ENCODE assay signal across 20 cellular contexts in the genomic region with DNA sequence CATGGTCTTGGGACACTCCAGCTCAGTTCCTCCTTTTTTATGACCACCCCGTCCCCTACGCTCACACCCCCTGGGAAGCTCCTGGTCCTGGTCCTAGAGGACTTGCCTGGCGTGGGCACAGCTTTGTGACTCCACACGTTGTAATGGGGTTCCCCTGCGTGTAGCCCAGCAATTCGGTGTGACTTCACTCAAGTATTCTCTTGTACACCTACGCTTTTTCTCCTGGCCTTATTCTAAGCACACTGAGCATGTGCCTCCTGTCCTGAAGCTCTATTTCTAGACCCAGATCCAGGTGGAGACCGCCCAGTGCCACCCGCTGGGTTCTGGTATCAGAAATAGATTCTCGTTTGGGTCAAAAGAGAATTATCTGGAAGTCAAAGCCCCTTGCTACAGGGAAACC. TPM values are rescaled to one million over a fixed set of nuclear protein-coding genes. Genes with fewer than 3 reads are reported as not detected.
"Had no signal": no experiment of that assay in that cellular context is flagged by ENCODE, and none has a peak within 500 bp of the region (broad histone marks: within the 10 kb centered on the region; RNA-seq: fewer than 3 reads in every experiment).

No MANE protein-coding gene starts in this region.

- DNase-seq: activated CD4-positive, alpha-beta memory T cell treated with anti-CD3 and anti-CD28 coated beads for 36 hours; activated CD4-positive, alpha-beta T cell treated with anti-CD3 and anti-CD28 coated beads for 36 hours; amygdala; body of pancreas; foreskin keratinocyte; hippocampal formation; mucosa of descending colon; naive B cell; spleen; stimulated activated CD8-positive, alpha-beta memory T cell treated with anti-CD3 and anti-CD28 coated beads, Interleukin-4, amount 100 ng/mL, for 48 hours; stimulated activated naive CD4-positive, alpha-beta T cell treated with Interleukin-2 at 50 U/mL for 16 hours; SW 1271; thyroid gland had no signal

- H3K36me3 ChIP-seq: ovary had no signal

- H3K4me3 ChIP-seq: body of pancreas, dorsolateral prefrontal cortex, mucosa of descending colon, ovary, spleen, thyroid gland had no signal

- ATAC-seq: activated CD4-positive, alpha-beta T cell treated with anti-CD3 and anti-CD28 coated beads for 36 hours; body of pancreas; foreskin keratinocyte; left lobe of liver; mucosa of descending colon had no signal

- H3K36me3 Mint-ChIP-seq: activated CD4-positive, alpha-beta memory T cell treated with anti-CD3 and anti-CD28 coated beads for 36 hours; activated naive CD8-positive, alpha-beta T cell; naive B cell had no signal

- H3K27me3 ChIP-seq: body of pancreas, dorsolateral prefrontal cortex, foreskin keratinocyte, ovary, spleen, thyroid gland had no signal

- H3K27ac Mint-ChIP-seq: activated CD4-positive, alpha-beta memory T cell treated with anti-CD3 and anti-CD28 coated beads for 36 hours; activated CD4-positive, alpha-beta T cell treated with anti-CD3 and anti-CD28 coated beads for 36 hours; activated naive CD8-positive, alpha-beta T cell had no signal

- H3K9me3 Mint-ChIP-seq: activated CD4-positive, alpha-beta memory T cell treated with anti-CD3 and anti-CD28 coated beads for 36 hours; naive B cell had no signal

- H3K4me3 Mint-ChIP-seq: activated CD4-positive, alpha-beta memory T cell treated with anti-CD3 and anti-CD28 coated beads for 36 hours; activated CD4-positive, alpha-beta T cell treated with anti-CD3 and anti-CD28 coated beads for 36 hours; activated naive CD8-positive, alpha-beta T cell; naive B cell had no signal

- H3K27ac ChIP-seq: body of pancreas, foreskin keratinocyte, ovary, thyroid gland had no signal

- H3K9me3 ChIP-seq: body of pancreas, mucosa of descending colon, ovary, spleen, thyroid gland had no signal

- H3K4me1 ChIP-seq: foreskin keratinocyte, thyroid gland had no signal

- H3K27me3 Mint-ChIP-seq: activated CD4-positive, alpha-beta T cell treated with anti-CD3 and anti-CD28 coated beads for 36 hours; activated naive CD8-positive, alpha-beta T cell; naive B cell had no signal

- FAIRE-seq: keratinocyte, TTC549 had no signal

RNA-seq across cellular contexts. Expression of a gene that starts 36.0 kb away (rescaled TPM):
- total RNA-seq: activated CD4-positive, alpha-beta memory T cell treated with anti-CD3 and anti-CD28 coated beads for 36 hours; activated CD4-positive, alpha-beta T cell treated with anti-CD3 and anti-CD28 coated beads for 36 hours; T-helper 2 cell treated with Interferon-gamma antibody and Interleukin-4, amounts not matched to agents 100 ng/mL and 5 ng/mL, for 36 hours had no signal
- polyA plus RNA-seq: keratinocyte had no signal
